Comparison of ENCODE assay signal across 1 cellular context in the genomic region with DNA sequence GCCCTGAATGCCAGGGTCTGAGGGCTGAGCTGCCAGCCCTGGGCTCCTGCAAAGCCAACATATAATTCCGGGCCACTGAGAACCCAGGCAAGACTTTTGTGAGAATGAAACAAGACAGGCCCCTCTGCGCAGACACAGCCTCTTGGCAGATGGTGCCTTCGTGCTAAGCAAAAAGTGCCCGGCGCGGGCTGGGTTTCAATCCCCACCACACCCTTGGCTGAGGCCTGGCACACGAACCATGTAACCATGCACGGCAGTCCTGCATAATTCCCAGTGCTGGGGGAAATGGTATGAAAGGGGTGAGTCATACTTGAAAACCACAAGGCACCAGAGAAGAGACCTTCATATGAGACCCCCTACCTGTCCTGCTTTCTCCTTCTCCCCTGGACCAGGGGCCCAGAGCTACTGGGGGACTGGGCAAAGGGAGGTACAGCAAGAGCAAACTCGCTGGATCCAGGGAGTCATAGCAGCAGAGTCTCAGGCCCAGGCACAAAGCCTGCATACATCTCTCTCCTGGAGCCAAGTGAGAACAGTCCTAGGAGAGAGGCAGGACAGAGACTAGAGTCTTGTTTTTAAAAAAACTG.
TF ChIP-seq lines count a peak whose summit lies in the region.

No MANE protein-coding gene starts in this region.

TF ChIP-seq in IMR-90, 13 proteins besides CTCF, POLR2A, EP300 and RAD21:
- TF ChIP-seq FOS (IDR thresholded peaks at IDR 0.05; ENCODE audit: low read depth, low read length), result 0 out of 2 replicates have a peak, but pooled peaks have one; percentile 32
- TF ChIP-seq, protein P1, sequence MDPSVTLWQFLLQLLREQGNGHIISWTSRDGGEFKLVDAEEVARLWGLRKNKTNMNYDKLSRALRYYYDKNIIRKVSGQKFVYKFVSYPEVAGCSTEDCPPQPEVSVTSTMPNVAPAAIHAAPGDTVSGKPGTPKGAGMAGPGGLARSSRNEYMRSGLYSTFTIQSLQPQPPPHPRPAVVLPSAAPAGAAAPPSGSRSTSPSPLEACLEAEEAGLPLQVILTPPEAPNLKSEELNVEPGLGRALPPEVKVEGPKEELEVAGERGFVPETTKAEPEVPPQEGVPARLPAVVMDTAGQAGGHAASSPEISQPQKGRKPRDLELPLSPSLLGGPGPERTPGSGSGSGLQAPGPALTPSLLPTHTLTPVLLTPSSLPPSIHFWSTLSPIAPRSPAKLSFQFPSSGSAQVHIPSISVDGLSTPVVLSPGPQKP (IDR thresholded peaks at IDR 0.05; ENCODE audit: borderline replicate concordance, low read depth, low read length), result no peak
- no peak for TF ChIP-seq USF2 (IDR thresholded peaks at IDR 0.05; ENCODE audit: low read depth, low read length)
- TF ChIP-seq NFE2L2 (IDR thresholded peaks at IDR 0.05; ENCODE audit: low read depth, low read length), result no peak
- TF ChIP-seq CHD1 (IDR thresholded peaks at IDR 0.05; ENCODE audit: low read depth, low read length), result no peak
- TF ChIP-seq MXI1 (IDR thresholded peaks at IDR 0.05; ENCODE audit: borderline replicate concordance, low read depth, low read length), result no peak
